14 cellular contexts compared by ENCODE assay signal in genomic region chr12:62847709-62848108, GRCh38.
"Had no signal": no experiment of that assay in that cellular context is flagged by ENCODE, and none has a peak within 500 bp of the region (broad histone marks: within the 10 kb centered on the region; RNA-seq: fewer than 3 reads in every experiment).

No MANE protein-coding gene starts in this region.

- H3K4me3 ChIP-seq: ascending aorta, suprapubic skin had no signal

- ATAC-seq: natural killer cell had no signal

- H3K9me3 ChIP-seq: ascending aorta, neutrophil, suprapubic skin had no signal

- DNase-seq: activated CD4-positive, alpha-beta T cell treated with anti-CD3 and anti-CD28 coated beads, Interleukin-2, amount 50 U/mL, for 1 hour; activated naive CD8-positive, alpha-beta T cell treated with anti-CD3 and anti-CD28 coated beads, Interleukin-2, amount 50 U/mL, for 24 hours; central memory CD4-positive, alpha-beta T cell; cortex of kidney; effector CD8-positive, alpha-beta T cell; head of caudate nucleus; natural killer cell; stimulated activated CD4-positive, alpha-beta T cell treated with anti-CD3 and anti-CD28 coated beads, Interleukin-4, amount 100 ng/mL, for 4 hours; stimulated activated CD8-positive, alpha-beta memory T cell treated with anti-CD3 and anti-CD28 coated beads, Interleukin-4, amount 100 ng/mL, for 48 hours; stimulated activated naive CD4-positive, alpha-beta T cell treated with Interleukin-2 at 50 U/mL for 16 hours had no signal

- H3K4me1 ChIP-seq: foreskin keratinocyte had no signal

- H3K27me3 ChIP-seq: ascending aorta, neutrophil, suprapubic skin had no signal

- H3K36me3 ChIP-seq: ascending aorta, neutrophil, suprapubic skin had no signal

- H3K27ac ChIP-seq: foreskin keratinocyte, neutrophil, suprapubic skin had no signal
